Comparison of ENCODE assay signal across 8 cellular contexts in genomic region chr4:80072607-80073361, GRCh38. TPM values are rescaled to one million over a fixed set of nuclear protein-coding genes. Genes with fewer than 3 reads are reported as not detected.
DNase-seq lines count a peak whose midpoint lies in the region; ATAC-seq lines count a peak whose summit lies in the region.

Gene ANTXR2, minus strand, starts transcription at chr4:80073229. Its CDS starts 669 bp downstream, at chr4:80072560.

- H3K36me3 Mint-ChIP-seq in dendritic cell treated with granulocyte-macrophage colony-stimulating factor and Interleukin-4, amounts not matched to agents 40 ng/mL and 50 ng/mL, for 4 days (ENCODE audit: low read depth) = peaks cover 46% of the 10 kb centered on the region

- ATAC-seq in GM18508 (IDR thresholded peaks at IDR 0.05; ENCODE audit: insufficient read depth, unreplicated experiment) = peak; percentile 42
- ATAC-seq in HG02981 (IDR thresholded peaks at IDR 0.05; ENCODE audit: unreplicated experiment) = peak; percentile 64
- peak; percentile 90 for ATAC-seq in left lobe of liver

- no peaks in the 10 kb centered on the region for H3K9me3 Mint-ChIP-seq in dendritic cell treated with granulocyte-macrophage colony-stimulating factor and Interleukin-4, amounts not matched to agents 40 ng/mL and 50 ng/mL, for 4 days

- peak within 1 kb of the TSS; percentile 96 for H3K4me3 Mint-ChIP-seq in dendritic cell treated with granulocyte-macrophage colony-stimulating factor and Interleukin-4, amounts not matched to agents 40 ng/mL and 50 ng/mL, for 4 days

- peak within 1 kb of the TSS; percentile 94 for H3K27ac Mint-ChIP-seq in dendritic cell treated with granulocyte-macrophage colony-stimulating factor and Interleukin-4, amounts not matched to agents 40 ng/mL and 50 ng/mL, for 4 days

- peaks cover 50% of the 10 kb centered on the region for H3K4me1 Mint-ChIP-seq in dendritic cell treated with granulocyte-macrophage colony-stimulating factor and Interleukin-4, amounts not matched to agents 40 ng/mL and 50 ng/mL, for 4 days (ENCODE audit: low read depth)

- intact Hi-C loops in dendritic cell treated with granulocyte-macrophage colony-stimulating factor and Interleukin-4, amounts not matched to agents 40 ng/mL and 50 ng/mL, for 4 days (cut with micrococcal nuclease) = loop anchor here (2.0 to 5.0 kb wide), 3 partner anchors 14 to 130 kb away; no protein-coding TSS in a partner anchor

- DNase-seq in A172 (ENCODE audit: low spot score) = peak; percentile 74
- peak; percentile 59 for DNase-seq in NCI-H345 (lab: John Stamatoyannopoulos, UW)
- peak; percentile 69 for DNase-seq in activated CD4-positive, alpha-beta T cell treated with anti-CD3 and anti-CD28 coated beads for 48 hours
- peak; percentile 95 for DNase-seq in left lobe of liver (ENCODE audit: low spot score)
- DNase-seq in stimulated activated CD4-positive, alpha-beta T cell treated with anti-CD3 and anti-CD28 coated beads, Interleukin-2, amount 100 ng/mL, for 4 hours (ENCODE audit: low read depth) = peak; percentile 57

- no peaks in the 10 kb centered on the region for H3K27me3 Mint-ChIP-seq in dendritic cell treated with granulocyte-macrophage colony-stimulating factor and Interleukin-4, amounts not matched to agents 40 ng/mL and 50 ng/mL, for 4 days

RNA-seq across cellular contexts. Expression of gene ANTXR2, which starts in this region (rescaled TPM):
- 29.2 and 33.1 TPM in 2 replicates for total RNA-seq in A172 (2014; rRNA removed; shearing (Covaris generic))
- 31.9 TPM for total RNA-seq in left lobe of liver

Comparison
In these comparisons a context has a peak if more than half of its experiments do, and no peak if none do; other contexts are left out.
1. Peak in every context shown above with its lines: DNase-seq and ATAC-seq.